Comparison of ENCODE assay signal across 8 cellular contexts in the genomic region with DNA sequence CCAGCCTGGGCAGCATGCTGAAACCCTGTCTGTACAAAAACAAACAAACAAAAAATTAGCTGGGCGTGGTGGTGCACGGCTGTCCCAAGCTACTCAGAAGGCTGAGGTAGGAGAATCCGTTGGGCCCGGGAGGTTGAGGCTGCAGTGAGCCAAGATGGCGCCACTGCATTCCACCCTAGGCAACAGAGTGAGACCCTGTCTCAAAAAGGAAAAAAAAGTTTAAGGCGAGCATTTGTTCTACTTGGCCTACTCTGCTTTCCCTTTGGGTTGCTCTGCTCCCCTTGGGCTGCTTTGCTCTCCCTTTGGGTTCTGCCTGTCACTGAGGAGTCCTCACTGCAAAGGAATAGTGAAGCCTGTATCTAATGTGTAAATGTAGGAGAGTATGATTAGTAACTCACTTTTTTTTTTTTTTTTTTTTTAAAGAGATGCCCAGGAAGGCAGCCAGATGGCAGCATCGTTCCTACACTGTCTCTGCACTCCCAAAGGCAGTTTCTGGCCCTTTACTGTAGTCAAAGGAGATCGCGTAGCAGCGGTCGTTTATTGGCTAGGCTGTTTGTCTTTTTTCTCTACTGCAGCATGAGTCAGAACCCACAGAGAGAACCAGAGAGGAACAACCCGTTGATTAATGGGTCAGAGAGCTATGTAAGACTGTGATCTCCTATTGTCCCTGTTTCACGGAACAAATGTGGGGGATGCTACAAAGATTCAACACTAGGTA.
DNase-seq lines count a peak whose midpoint lies in the region; ATAC-seq, FAIRE-seq and TF ChIP-seq lines count a peak whose summit lies in the region.

No MANE protein-coding gene starts in this region.

- H3K9me3 Mint-ChIP-seq in memory B cell: no peaks in the 10 kb centered on the region

- H2BK5ac ChIP-seq in H1 (ENCODE audit: low read depth, low read length): peak overlapping the region; percentile 26; the same call in 1 of the 2 replicates

- H3K27ac ChIP-seq in C4-2B (peak overlapping the region; percentile 65), H1 (ENCODE audit: low read depth, low read length) (no peak overlapping the region)

- peak; percentile 81 for TF ChIP-seq CTCF in C4-2B (conservative IDR thresholded peaks at IDR 0.05)
- peak; percentile 37 to 69 (median 49) for TF ChIP-seq CTCF in H1 (IDR thresholded peaks at IDR 0.05; ENCODE audit: control extremely low read depth in 1 of 3, insufficient read depth in 1 of 3, low read depth in 1 of 3, low read length in 3 of 3)

- no peak overlapping the region for H3K56ac ChIP-seq in H1 (replicated peaks; ENCODE audit: insufficient read length, low read depth, low read length)

- FAIRE-seq in H1 (lab: Jason Lieb, UNC): peak; percentile 75

- no peak overlapping the region for H2BK15ac ChIP-seq in H1 (ENCODE audit: low read length)

- no peaks in the 10 kb centered on the region for H3K36me3 Mint-ChIP-seq in memory B cell

- H3K4me1 ChIP-seq in H1 (replicated peaks in 1 of 4; ENCODE audit: control insufficient read depth in 3 of 4, insufficient read depth in 4 of 4, low read length in 3 of 4): peaks cover 3 to 7% (median 4%) of the 10 kb centered on the region in 4 experiments; a peak in 4 of 7 replicates

- H3K18ac ChIP-seq in H1 (ENCODE audit: extremely low read depth, low read length): peak overlapping the region; percentile 64; the same call in 1 of the 2 replicates

- H3K9ac ChIP-seq in H1 (replicated peaks in 1 of 4; ENCODE audit: extremely low read depth in 1 of 4, low read depth in 3 of 4, low read length in 3 of 4): no peak overlapping the region

- peak; percentile 59 for DNase-seq in NCI-H526 treated with DMSO at 0.1 percent for 48 hours (lab: John Stamatoyannopoulos, UW)
- peak; percentile 17 to 40 for DNase-seq in activated CD4-positive, alpha-beta T cell treated with anti-CD3 and anti-CD28 coated beads, Interleukin-2, amount 50 U/mL, for 48 hours
- peak; percentile 44 to 57 for DNase-seq in H1 (ENCODE audit: low read depth in 1 of 2, low spot score in 2 of 2)
- peak; percentile 15 to 27 for DNase-seq in memory B cell (ENCODE audit: low spot score in 2 of 2)
- peak; percentile 18 for DNase-seq in stimulated activated CD8-positive, alpha-beta memory T cell treated with anti-CD3 and anti-CD28 coated beads, Interleukin-4, amount 100 ng/mL, for 24 hours (ENCODE audit: low read depth)

- H3K27ac Mint-ChIP-seq in memory B cell: no peak overlapping the region

- H3K4me1 Mint-ChIP-seq in memory B cell: peaks cover 10% of the 10 kb centered on the region

- no peak overlapping the region for H3K4me2 ChIP-seq in H1 (ENCODE audit: insufficient read depth in 1 of 2, low read depth in 2 of 2, low read length in 2 of 2)

- H3K79me1 ChIP-seq in H1 (ENCODE audit: low read depth, low read length): no peaks in the 10 kb centered on the region

- H3K4me3 ChIP-seq in H1 (ENCODE audit: extremely low read depth in 1 of 4, insufficient read depth in 2 of 4, low read depth in 3 of 4, low read length in 4 of 4): no peak overlapping the region

- no peak overlapping the region for H4K91ac ChIP-seq in H1 (replicated peaks; ENCODE audit: insufficient read length, low read length)

- POLR2A ChIA-PET in H1 (lab: Charles Lee; ENCODE audit: partially characterized antibody): no interaction called here

- peak overlapping the region; percentile 99; the same call in 1 of the 2 replicates for H2AFZ ChIP-seq in H1 (ENCODE audit: low read length)

- 0 out of 2 replicates have a peak overlapping the region, but pooled peaks have one; percentile 51 for H4K8ac ChIP-seq in H1 (ENCODE audit: extremely low read depth, insufficient read depth, low read length)

- peak; percentile 89 to 91 for TF ChIP-seq RAD21 in H1 (IDR thresholded peaks at IDR 0.05 in 1 of 2, conservative IDR thresholded peaks at IDR 0.05 in 1 of 2; ENCODE audit: low read depth in 2 of 2, low read length in 2 of 2)

- H2AK5ac ChIP-seq in H1 (ENCODE audit: low read depth, low read length): no peak overlapping the region

- CTCF ChIA-PET in H1 (lab: Charles Lee; ENCODE audit: partially characterized antibody): interaction anchor here (0.6 to 4.5 kb wide), 57 partner anchors 8 to 1588 kb away, joined by 3 to 28 read pairs (median 3); partner anchors contain the start of gene UBE2E3

- H4K20me1 ChIP-seq in H1 (replicated peaks in 1 of 2; ENCODE audit: control insufficient read depth in 1 of 2, insufficient read depth in 2 of 2, low read length in 2 of 2): no peaks in the 10 kb centered on the region

- H3K27me3 Mint-ChIP-seq in memory B cell: peaks cover 4% of the 10 kb centered on the region

- no peaks in the 10 kb centered on the region for H3K23me2 ChIP-seq in H1 (ENCODE audit: low read depth, low read length)

- no peaks in the 10 kb centered on the region for H3K36me3 ChIP-seq in H1 (ENCODE audit: control insufficient read depth in 2 of 4, insufficient read depth in 4 of 4, low read length in 3 of 4)

- no peak overlapping the region for H2BK12ac ChIP-seq in H1 (ENCODE audit: low read depth, low read length)

- WGBS in H1 (ENCODE audit: extremely low coverage in 1 of 2, insufficient coverage in 1 of 2, insufficient read length in 1 of 2, insufficient replicate concordance in 2 of 2, low coverage in 1 of 2, low lambda C conversion rate in 2 of 2, missing lambda C conversion rate in 1 of 2), 2 experiments: 49% methylated on average over 13 of the region's 13 CpGs; no CpG with 5 or more reads in 1 of the 2 experiments

- H2BK20ac ChIP-seq in H1 (ENCODE audit: low read length): 0 out of 2 replicates have a peak overlapping the region, but pooled peaks have one; percentile 26

- no peak overlapping the region for H2BK120ac ChIP-seq in H1 (replicated peaks; ENCODE audit: low read depth, low read length)

- TF ChIP-seq POLR2A in H1 (IDR thresholded peaks at IDR 0.05; ENCODE audit: control extremely low read depth in 1 of 2, low read depth in 2 of 2, low read length in 2 of 2): no peak

- no peak for TF ChIP-seq EP300 in H1 (IDR thresholded peaks at IDR 0.05; ENCODE audit: borderline replicate concordance in 1 of 2, low read depth in 2 of 2, low read length in 2 of 2)

- no peaks in the 10 kb centered on the region for H3K9me3 ChIP-seq in H1 (ENCODE audit: insufficient read depth in 2 of 2, low read depth in 1 of 2, low read length in 1 of 2)

- H3K23ac ChIP-seq in H1 (ENCODE audit: insufficient read length): no peak overlapping the region

- no peak overlapping the region for H3K4ac ChIP-seq in H1 (replicated peaks; ENCODE audit: insufficient read length, low read depth, low read length)

- peak overlapping the region; percentile 39 for H4K5ac ChIP-seq in H1 (ENCODE audit: insufficient read length, low read depth, low read length)

- peak overlapping the region; percentile 53 for H3K4me3 Mint-ChIP-seq in memory B cell

- no peaks in the 10 kb centered on the region for H3K27me3 ChIP-seq in H1 (replicated peaks in 1 of 4; ENCODE audit: control insufficient read depth in 3 of 4, extremely low read depth in 1 of 4, insufficient read depth in 3 of 4, low read length in 3 of 4)

- ATAC-seq in GM19372 (IDR thresholded peaks at IDR 0.05; ENCODE audit: low read depth, unreplicated experiment) (peak; percentile 81), HG03469 (IDR thresholded peaks at IDR 0.05; ENCODE audit: unreplicated experiment) (peak; percentile 76), memory B cell (ENCODE audit: low read depth) (peak; percentile 88)

- no peak overlapping the region for H3K14ac ChIP-seq in H1 (ENCODE audit: insufficient read length)

- H3K79me2 ChIP-seq in H1 (ENCODE audit: control insufficient read depth in 1 of 2, insufficient read depth in 2 of 2, low read length in 2 of 2): no peaks in the 10 kb centered on the region

TF ChIP-seq in H1, 55 proteins besides CTCF, POLR2A, EP300 and RAD21:
- TF ChIP-seq ASH2L (IDR thresholded peaks at IDR 0.05; ENCODE audit: low read length): no peak
- TF ChIP-seq CHD1 (IDR thresholded peaks at IDR 0.05; ENCODE audit: low read depth, low read length): no peak
- TF ChIP-seq, protein P1, sequence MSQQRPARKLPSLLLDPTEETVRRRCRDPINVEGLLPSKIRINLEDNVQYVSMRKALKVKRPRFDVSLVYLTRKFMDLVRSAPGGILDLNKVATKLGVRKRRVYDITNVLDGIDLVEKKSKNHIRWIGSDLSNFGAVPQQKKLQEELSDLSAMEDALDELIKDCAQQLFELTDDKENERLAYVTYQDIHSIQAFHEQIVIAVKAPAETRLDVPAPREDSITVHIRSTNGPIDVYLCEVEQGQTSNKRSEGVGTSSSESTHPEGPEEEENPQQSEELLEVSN (IDR thresholded peaks at IDR 0.05): no peak
- 0 out of 2 replicates have a peak, but pooled peaks have one; percentile 20 for TF ChIP-seq TEAD4 (IDR thresholded peaks at IDR 0.05; ENCODE audit: low read depth, low read length)
- TF ChIP-seq USF2 (IDR thresholded peaks at IDR 0.05; ENCODE audit: low read length): no peak
- TF ChIP-seq YY1 (IDR thresholded peaks at IDR 0.05; ENCODE audit: low read depth, low read length): 0 out of 2 replicates have a peak, but pooled peaks have one; percentile 57
- no peak for TF ChIP-seq CTBP2 (IDR thresholded peaks at IDR 0.05; ENCODE audit: borderline replicate concordance, insufficient read depth, insufficient read length, low read length)
- no peak for TF ChIP-seq CREB1 (IDR thresholded peaks at IDR 0.05)
TF ChIP-seq in H1: peak in this region for 2.
